In genomic region chr1:115062542-115063004, GRCh38 we compare ENCODE assay signal across 9 cellular contexts. TPM values are rescaled to one million over a fixed set of nuclear protein-coding genes. Genes with fewer than 3 reads are reported as not detected.
DNase-seq lines count a peak whose midpoint lies in the region; ATAC-seq and TF ChIP-seq lines count a peak whose summit lies in the region.
"Had no signal": no experiment of that assay in that cellular context is flagged by ENCODE, and none has a peak within 500 bp of the region (broad histone marks: within the 10 kb centered on the region; RNA-seq: fewer than 3 reads in every experiment).

No MANE protein-coding gene starts in this region.

- DNase-seq in AG10803 (ENCODE audit: low read depth) (peak; percentile 25), HFFc6 (peak; percentile 17), Peyer's patch (peak; percentile 62 to 90 (median 72)), kidney tubule cell (ENCODE audit: low spot score) (peak; percentile 80), OCI-LY7 (ENCODE audit: low spot score) (no peak), tibial nerve (ENCODE audit: low spot score in 2 of 2) (no peak)
- DNase-seq in stimulated activated CD8-positive, alpha-beta memory T cell treated with anti-CD3 and anti-CD28 coated beads, Interleukin-4, amount 100 ng/mL, for 48 hours: peak; percentile 86

- H3K9me3 ChIP-seq in Peyer's patch (no peaks in the 10 kb centered on the region), OCI-LY7 (ENCODE audit: low read length) (no peaks in the 10 kb centered on the region), tibial nerve (no peaks in the 10 kb centered on the region)

- intact Hi-C loops in OCI-LY7 (cut with micrococcal nuclease; ENCODE audit: unreplicated experiment): no loop called here

- BruUV-seq in OCI-LY7 (replicated peaks; lab: Mats Ljungman, UMichigan): no TSS peak

- no peak for TF ChIP-seq EP300 in tibial nerve (IDR thresholded peaks at IDR 0.05)

- H3K9me2 ChIP-seq in OCI-LY7 (ENCODE audit: insufficient read depth, low read length): no peaks in the 10 kb centered on the region

- H2AFZ ChIP-seq in OCI-LY7 (ENCODE audit: low read length): no peak overlapping the region

- no peaks in the 10 kb centered on the region for H4K20me1 ChIP-seq in OCI-LY7 (ENCODE audit: insufficient read depth, low read length)

- H3K4me3 ChIP-seq in AG10803 (ENCODE audit: low read length) (no peak overlapping the region), Peyer's patch (no peak overlapping the region), OCI-LY7 (ENCODE audit: low read depth, low read length, poor library complexity, severe bottlenecking) (no peak overlapping the region), tibial nerve (no peak overlapping the region)

- H3K27me3 ChIP-seq in Peyer's patch (no peaks in the 10 kb centered on the region), tibial nerve (no peaks in the 10 kb centered on the region)

- H3K27me3 Mint-ChIP-seq in HFFc6 (ENCODE audit: insufficient read depth): no peaks in the 10 kb centered on the region; the same call in 1 of the 2 replicates
- no peaks in the 10 kb centered on the region for H3K27me3 Mint-ChIP-seq in activated T-helper 17 cell treated with anti-CD3 and anti-CD28 coated beads, Interleukin-2, amount 50 U/mL, for 72 hours

- POLR2A ChIA-PET in OCI-LY7 (lab: Charles Lee): no interaction called here

- 64 to 77% methylated on average over 7 of the region's 7 CpGs for WGBS in tibial nerve, 2 donors

- CTCF ChIA-PET in OCI-LY7 (lab: Charles Lee; ENCODE audit: unreplicated experiment): no interaction called here

- H3K79me2 ChIP-seq in OCI-LY7 (ENCODE audit: insufficient read depth, low read depth, low read length): no peaks in the 10 kb centered on the region

- no peaks in the 10 kb centered on the region; the same call in 1 of the 2 replicates for H3K36me3 Mint-ChIP-seq in HFFc6 (ENCODE audit: low read depth)
- H3K36me3 Mint-ChIP-seq in activated T-helper 17 cell treated with anti-CD3 and anti-CD28 coated beads, Interleukin-2, amount 50 U/mL, for 72 hours (ENCODE audit: low read depth): peaks cover 6% of the 10 kb centered on the region

- peak overlapping the region; percentile 64 for H3K27ac Mint-ChIP-seq in HFFc6
- H3K27ac Mint-ChIP-seq in activated T-helper 17 cell treated with anti-CD3 and anti-CD28 coated beads, Interleukin-2, amount 50 U/mL, for 72 hours: peak overlapping the region; percentile 85

- TF ChIP-seq CTCF in AG10803 (conservative IDR thresholded peaks at IDR 0.05; ENCODE audit: low read length): no peak
- no peak for TF ChIP-seq CTCF in HFFc6 (IDR thresholded peaks at IDR 0.05)
- TF ChIP-seq CTCF in Peyer's patch (IDR thresholded peaks at IDR 0.05): no peak
- TF ChIP-seq CTCF in OCI-LY7 (conservative IDR thresholded peaks at IDR 0.05; ENCODE audit: low read length): no peak
- no peak for TF ChIP-seq CTCF in tibial nerve (IDR thresholded peaks at IDR 0.05)

- no peaks in the 10 kb centered on the region for H3K9me3 Mint-ChIP-seq in HFFc6
- no peaks in the 10 kb centered on the region for H3K9me3 Mint-ChIP-seq in activated T-helper 17 cell treated with anti-CD3 and anti-CD28 coated beads, Interleukin-2, amount 50 U/mL, for 72 hours

- peak overlapping the region in 2 of 4 donors; percentile 36 to 48 for H3K27ac ChIP-seq in Peyer's patch
- H3K27ac ChIP-seq in OCI-LY7 (ENCODE audit: low read depth, low read length, poor library complexity, severe bottlenecking): no peak overlapping the region
- H3K27ac ChIP-seq in tibial nerve: no peak overlapping the region
- H3K27ac ChIP-seq: C4-2B had no signal

- no peak overlapping the region for H3K4me2 ChIP-seq in OCI-LY7 (ENCODE audit: low read length)

- TF ChIP-seq POLR2A in Peyer's patch (IDR thresholded peaks at IDR 0.05) (no peak), tibial nerve (IDR thresholded peaks at IDR 0.05) (no peak)

- no peaks in the 10 kb centered on the region for H3K36me3 ChIP-seq in Peyer's patch
- H3K36me3 ChIP-seq in OCI-LY7 (ENCODE audit: insufficient read depth, low read length): no peaks in the 10 kb centered on the region
- H3K36me3 ChIP-seq in tibial nerve: no peaks in the 10 kb centered on the region

- H3K4me1 ChIP-seq in Peyer's patch (peaks cover 0 to 11% (median 0%) of the 10 kb centered on the region in 4 donors), OCI-LY7 (ENCODE audit: insufficient read depth, low read length, poor library complexity, severe bottlenecking) (no peaks in the 10 kb centered on the region), tibial nerve (no peaks in the 10 kb centered on the region)

- H3K4me3 Mint-ChIP-seq in HFFc6: no peak overlapping the region
- peak overlapping the region; percentile 60 for H3K4me3 Mint-ChIP-seq in activated T-helper 17 cell treated with anti-CD3 and anti-CD28 coated beads, Interleukin-2, amount 50 U/mL, for 72 hours

- H3K4me1 Mint-ChIP-seq in HFFc6 (ENCODE audit: low read depth): peaks cover 22% of the 10 kb centered on the region
- H3K4me1 Mint-ChIP-seq in activated T-helper 17 cell treated with anti-CD3 and anti-CD28 coated beads, Interleukin-2, amount 50 U/mL, for 72 hours: peaks cover 26% of the 10 kb centered on the region

- peak; percentile 93 for ATAC-seq in activated T-helper 17 cell treated with anti-CD3 and anti-CD28 coated beads, Interleukin-2, amount 50 U/mL, for 72 hours (replicated peaks)

RNA-seq across cellular contexts. Expression of gene TSPAN2, which starts 26.7 kb away (rescaled TPM):
- total RNA-seq in HFFc6 (2021; fragmentation: NEBNext Ultra II Directional; extraction: Animal tissue kit (Norgen Biotek cat#: 25700)): 1 to 10 TPM; 4.2 to 6.9 (median 5.1) TPM
- total RNA-seq in Peyer's patch (1 to 10 TPM; 1.8 to 3.3 (median 2.6) TPM), OCI-LY7 (2022) (0.22 and 0.36 TPM in 2 replicates), tibial nerve (1 to 10 TPM in 3 of 4 donors, under 1 TPM in 1; 0.84 to 7.1 (median 3.2) TPM)
- total RNA-seq in activated T-helper 17 cell treated with anti-CD3 and anti-CD28 coated beads, Interleukin-2, amount 50 U/mL, for 72 hours: 1 to 10 TPM in 1 of 2 donors, under 1 TPM in 1; 0.95 to 2.5 TPM
- total RNA-seq in OCI-LY7 (2014; rRNA removed; shearing (Covaris generic)): 0.25 TPM in 1 of 2 replicates, not detected in the other

RNA-seq across cellular contexts. Expression of gene TSHB, which starts 32.9 kb away (rescaled TPM):
- not detected for total RNA-seq in HFFc6 (2021; fragmentation: NEBNext Ultra II Directional; extraction: Animal tissue kit (Norgen Biotek cat#: 25700))
- total RNA-seq in Peyer's patch (not detected), OCI-LY7 (2022) (not detected in 2 replicates), tibial nerve (not detected)
- not detected for total RNA-seq in activated T-helper 17 cell treated with anti-CD3 and anti-CD28 coated beads, Interleukin-2, amount 50 U/mL, for 72 hours
- total RNA-seq in OCI-LY7 (2014; rRNA removed; shearing (Covaris generic)): not detected in 2 replicates

Comparison
In these comparisons a context has a peak if more than half of its experiments do, and no peak if none do; other contexts are left out.
1. DNase-seq: peak in AG10803 (single experiment), HFFc6 (single experiment), Peyer's patch (3 of 3), kidney tubule cell (single experiment) and stimulated activated CD8-positive, alpha-beta memory T cell treated with anti-CD3 and anti-CD28 coated beads, Interleukin-4, amount 100 ng/mL, for 48 hours (single experiment); none in OCI-LY7 (single experiment) and tibial nerve (0 of 2).